Comparison of ENCODE assay signal across 14 cellular contexts in the genomic region with DNA sequence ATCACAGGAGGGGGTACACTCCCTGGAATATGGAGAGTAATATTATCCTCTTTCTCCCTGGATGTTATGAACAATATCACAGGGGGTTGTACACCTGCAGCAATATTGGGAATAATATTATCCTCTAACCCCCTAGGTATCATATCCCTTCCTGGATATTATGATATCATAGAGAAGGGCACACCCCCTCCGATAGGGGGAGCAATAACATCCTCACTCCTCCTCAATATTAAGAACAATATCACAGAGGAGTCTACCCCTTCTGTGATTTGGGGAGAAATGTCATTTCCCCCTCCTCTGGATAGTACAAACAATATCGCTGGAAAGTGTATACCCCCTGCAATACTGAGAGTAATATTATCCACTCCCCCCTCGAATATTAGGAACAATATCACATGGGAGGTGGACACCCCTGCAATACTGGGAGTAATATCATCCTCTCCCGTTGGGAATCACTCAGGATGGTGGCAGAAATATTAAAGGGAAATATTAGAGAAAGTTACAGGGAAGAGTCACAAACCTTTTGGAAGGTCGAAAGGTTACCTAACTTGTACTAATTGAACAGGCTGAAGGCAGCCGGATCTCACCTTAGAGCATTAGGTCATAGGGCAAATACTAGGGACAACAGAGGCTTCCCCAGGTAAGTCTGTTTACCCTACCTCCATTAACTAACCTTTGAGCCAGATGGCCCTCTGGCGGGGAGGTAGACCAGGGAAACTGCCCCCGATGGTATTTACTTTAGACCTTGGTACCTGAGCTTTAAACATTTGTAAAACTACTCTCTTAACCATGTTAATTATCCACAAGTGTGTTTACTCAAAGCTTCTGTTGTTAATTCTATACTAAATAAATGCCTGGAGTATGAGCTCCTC. TPM values are rescaled to one million over a fixed set of nuclear protein-coding genes. Genes with fewer than 3 reads are reported as not detected.
"Had no signal": no experiment of that assay in that cellular context is flagged by ENCODE, and none has a peak within 500 bp of the region (broad histone marks: within the 10 kb centered on the region; RNA-seq: fewer than 3 reads in every experiment).

No MANE protein-coding gene starts in this region.

- H3K27ac ChIP-seq: psoas muscle, transverse colon had no signal

- H3K9me3 ChIP-seq: psoas muscle, transverse colon had no signal

- H3K36me3 ChIP-seq: transverse colon had no signal

- H3K4me3 ChIP-seq: psoas muscle, transverse colon had no signal

- ATAC-seq: activated T-cell treated with anti-CD3 and anti-CD28 coated beads, Interleukin-2, amount 50 U/mL, for 4 hours; effector memory CD8-positive, alpha-beta T cell; left ventricle myocardium superior; psoas muscle; sciatic nerve had no signal

- H3K27me3 ChIP-seq: transverse colon had no signal

- DNase-seq: activated CD4-positive, alpha-beta memory T cell treated with anti-CD3 and anti-CD28 coated beads for 36 hours; activated effector memory CD4-positive, alpha-beta T cell treated with anti-CD3 and anti-CD28 coated beads, Interleukin-2, amount 50 U/mL, for 16 hours; activated T-cell treated with anti-CD3 and anti-CD28 coated beads, Interleukin-2, amount 50 U/mL, for 4 hours; amygdala; effector memory CD8-positive, alpha-beta T cell; left ventricle myocardium superior; mesendoderm; nephron progenitor cell; psoas muscle; stimulated activated CD4-positive, alpha-beta T cell treated with anti-CD3 and anti-CD28 coated beads, Interleukin-2, amount 100 ng/mL, for 24 hours; stimulated activated naive CD4-positive, alpha-beta T cell; substantia nigra; transverse colon had no signal

- H3K4me1 ChIP-seq: psoas muscle, transverse colon had no signal

RNA-seq across cellular contexts. Expression of a gene that starts 57.5 kb away (rescaled TPM):
- total RNA-seq: activated CD4-positive, alpha-beta memory T cell treated with anti-CD3 and anti-CD28 coated beads for 36 hours had no signal
